6 cellular contexts compared by ENCODE assay signal in genomic region chr16:2008631-2009301, GRCh38. TPM values are rescaled to one million over a fixed set of nuclear protein-coding genes. Genes with fewer than 3 reads are reported as not detected.
A peak's percentile ranks its signal among the peaks of the same experiment; 100 is the strongest.
DNase-seq lines count a peak whose midpoint lies in the region; FAIRE-seq and TF ChIP-seq lines count a peak whose summit lies in the region.

No MANE protein-coding gene starts in this region.

- H4K20me1 ChIP-seq in neural progenitor cell (ENCODE audit: low read depth): peaks cover 53% of the 10 kb centered on the region

- H3K4me1 ChIP-seq in neural progenitor cell: peaks cover 17% of the 10 kb centered on the region

- H3K9me3 ChIP-seq in neural progenitor cell (ENCODE audit: low read depth): no peaks in the 10 kb centered on the region

- TF ChIP-seq CTCF in MCF 10A (IDR thresholded peaks at IDR 0.05; ENCODE audit: unreplicated experiment) (no peak), neural progenitor cell (IDR thresholded peaks at IDR 0.05) (no peak)

- POLR2A ChIA-PET in MCF 10A (lab: Yijun Ruan, JAX): interaction anchor here (0.6 to 4.2 kb wide), 41 partner anchors 8 to 523 kb away, joined by 3 to 72 read pairs (median 5); partner anchors contain the start of genes ECI1, FAHD1, GFER and HAGH

- no peaks in the 10 kb centered on the region for H3K36me3 ChIP-seq in neural progenitor cell

- DNase-seq in AML-193 (lab: John Stamatoyannopoulos, UW) (peak; percentile 32 to 50), HTR-8/SVneo (ENCODE audit: insufficient read length, low spot score) (no peak), MCF 10A (ENCODE audit: unreplicated experiment) (peak; percentile 67), neural progenitor cell (ENCODE audit: low spot score) (no peak), dedifferentiated amniotic fluid mesenchymal stem cell (ENCODE audit: extremely low spot score) (no peak), NCI-H1048 (lab: John Stamatoyannopoulos, UW) (no peak)

- TSS peak; percentile 54 for BruUV-seq in MCF 10A (replicated peaks; lab: Mats Ljungman, UMichigan)

- peaks cover 30% of the 10 kb centered on the region for H3F3A ChIP-seq in neural progenitor cell (ENCODE audit: low read depth)

- H3K9me3 Mint-ChIP-seq in MCF 10A (ENCODE audit: unreplicated experiment) (no peaks in the 10 kb centered on the region), neural progenitor cell (no peaks in the 10 kb centered on the region)

- H3K36me3 Mint-ChIP-seq in MCF 10A (ENCODE audit: insufficient read depth, unreplicated experiment) (peaks cover 25% of the 10 kb centered on the region), neural progenitor cell (peaks cover 3% of the 10 kb centered on the region)

- intact Hi-C loops in MCF 10A (cut with micrococcal nuclease): no loop called here

- H2AFZ ChIP-seq in neural progenitor cell (replicated peaks): no peak overlapping the region

- H3K27me3 ChIP-seq in neural progenitor cell: no peaks in the 10 kb centered on the region

- peak overlapping the region; percentile 88 for H3K9ac ChIP-seq in neural progenitor cell

- FAIRE-seq in HTR-8/SVneo (lab: Jason Lieb, UNC): peak; percentile 4

- H3K4me3 ChIP-seq in neural progenitor cell: peak overlapping the region; percentile 100

- H3K27ac Mint-ChIP-seq in MCF 10A (ENCODE audit: low read depth, unreplicated experiment): peak overlapping the region; percentile 85
- H3K27ac Mint-ChIP-seq in neural progenitor cell: no peak overlapping the region

- H3K27ac ChIP-seq in neural progenitor cell: no peak overlapping the region

- H3K27me3 Mint-ChIP-seq in MCF 10A (ENCODE audit: insufficient read depth, unreplicated experiment) (no peaks in the 10 kb centered on the region), neural progenitor cell (ENCODE audit: insufficient read depth, low read depth) (peaks cover 2% of the 10 kb centered on the region)

- peaks cover 45% of the 10 kb centered on the region for H3K79me2 ChIP-seq in neural progenitor cell (ENCODE audit: low read depth)

- H3K4me2 ChIP-seq in neural progenitor cell: peak overlapping the region; percentile 89

- CTCF ChIA-PET in MCF 10A (lab: Yijun Ruan, JAX): interaction anchor here (0.6 to 1.8 kb wide), 6 partner anchors 14 to 179 kb away, joined by 3 to 9 read pairs (median 4); partner anchors contain the start of genes NTHL1 and TSC2

- H3K4me1 Mint-ChIP-seq in MCF 10A (ENCODE audit: insufficient read depth, unreplicated experiment) (peaks cover 17% of the 10 kb centered on the region), neural progenitor cell (peaks cover 34% of the 10 kb centered on the region)

- H3K4me3 Mint-ChIP-seq in MCF 10A (ENCODE audit: unreplicated experiment) (peak overlapping the region; percentile 79), neural progenitor cell (peak overlapping the region; percentile 88)

RNA-seq across cellular contexts. Expression of gene ZNF598, which starts 0.9 kb away (rescaled TPM):
- total RNA-seq in MCF 10A (2022): 177 and 252 TPM in 2 replicates
- 12.7 and 31.2 TPM in 2 replicates for total RNA-seq in neural progenitor cell (ENCODE audit: low replicate concordance)

RNA-seq across cellular contexts. Expression of gene NPW, which starts 10.8 kb away (rescaled TPM):
- total RNA-seq in MCF 10A (2022): 4.9 and 7.7 TPM in 2 replicates
- total RNA-seq in neural progenitor cell (ENCODE audit: low replicate concordance): 0.99 TPM in 1 of 2 replicates, not detected in the other

RNA-seq across cellular contexts. Expression of gene NHERF2, which starts 17.9 kb away (rescaled TPM):
- total RNA-seq in MCF 10A (2022) (8.5 and 14.5 TPM in 2 replicates), neural progenitor cell (ENCODE audit: low replicate concordance) (3.0 and 9.1 TPM in 2 replicates)

RNA-seq across cellular contexts. Expression of gene SYNGR3, which starts 19.0 kb away (rescaled TPM):
- total RNA-seq in MCF 10A (2022) (0.68 and 1.1 TPM in 2 replicates), neural progenitor cell (ENCODE audit: low replicate concordance) (4.4 and 8.7 TPM in 2 replicates)

RNA-seq across cellular contexts. Expression of gene GFER, which starts 24.8 kb away (rescaled TPM):
- total RNA-seq in MCF 10A (2022): 34.6 and 40.8 TPM in 2 replicates
- total RNA-seq in neural progenitor cell (ENCODE audit: low replicate concordance): 35.1 and 35.5 TPM in 2 replicates

Comparison
In these comparisons a context has a peak if more than half of its experiments do, and no peak if none do; other contexts are left out.
1. DNase-seq: peak in AML-193 (2 of 2) and MCF 10A (single experiment); none in HTR-8/SVneo (single experiment), neural progenitor cell (single experiment), dedifferentiated amniotic fluid mesenchymal stem cell (single experiment) and NCI-H1048 (single experiment).